Comparison of ENCODE assay signal across 18 cellular contexts in genomic region chr9:69527454-69527853, GRCh38.
"Had no signal": no experiment of that assay in that cellular context is flagged by ENCODE, and none has a peak within 500 bp of the region (broad histone marks: within the 10 kb centered on the region; RNA-seq: fewer than 3 reads in every experiment).

No MANE protein-coding gene starts in this region.

- H3K27ac ChIP-seq: colonic mucosa, esophagus squamous epithelium, gastroesophageal sphincter, left ventricle myocardium inferior, sigmoid colon, skin epidermis, testis, tibial nerve had no signal

- H3K4me3 ChIP-seq: colonic mucosa, esophagus squamous epithelium, gastroesophageal sphincter, left ventricle myocardium inferior, sigmoid colon, skin epidermis, testis, tibial nerve had no signal

- H3K36me3 ChIP-seq: colonic mucosa, esophagus squamous epithelium, gastroesophageal sphincter, left ventricle myocardium inferior, sigmoid colon, tibial nerve had no signal

- H3K4me1 ChIP-seq: colonic mucosa, esophagus squamous epithelium, gastroesophageal sphincter, left ventricle myocardium inferior, sigmoid colon, testis, tibial nerve had no signal

- ATAC-seq: gastroesophageal sphincter; stimulated activated naive B cell treated with anti-CD40 and anti-IgM and Interleukin-4, amounts not matched to agents 10 μg/mL and 1 μg/mL and 100 μg/mL, for 72 hours; stimulated activated naive CD8-positive, alpha-beta T cell treated with anti-CD3 and anti-CD28 coated beads, Interleukin-15, amount 100 ng/mL, for 72 hours had no signal

- DNase-seq: colonic mucosa; dermis blood vessel endothelial cell; esophagus squamous epithelium; foreskin fibroblast; glutamatergic neuron; islet precursor cell; left ventricle myocardium inferior; mesendoderm; naive B cell; sigmoid colon; stimulated activated CD4-positive, alpha-beta T cell treated with anti-CD3 and anti-CD28 coated beads, Interleukin-2, amount 100 ng/mL, for 24 hours; stimulated activated CD4-positive, alpha-beta T cell treated with anti-CD3 and anti-CD28 coated beads, Interleukin-4, amount 100 ng/mL, for 4 hours; stimulated activated naive B cell treated with anti-CD40 and anti-IgM and Interleukin-4, amounts not matched to agents 10 μg/mL and 1 μg/mL and 100 μg/mL, for 72 hours; stimulated activated naive CD8-positive, alpha-beta T cell treated with anti-CD3 and anti-CD28 coated beads, Interleukin-15, amount 100 ng/mL, for 72 hours; testis had no signal

- H3K9me3 ChIP-seq: colonic mucosa, esophagus squamous epithelium, gastroesophageal sphincter, sigmoid colon, testis had no signal

- H3K27me3 ChIP-seq: colonic mucosa, esophagus squamous epithelium, gastroesophageal sphincter, sigmoid colon, testis, tibial nerve had no signal
